ENCODE assay signal across 8 cellular contexts in the genomic region with DNA sequence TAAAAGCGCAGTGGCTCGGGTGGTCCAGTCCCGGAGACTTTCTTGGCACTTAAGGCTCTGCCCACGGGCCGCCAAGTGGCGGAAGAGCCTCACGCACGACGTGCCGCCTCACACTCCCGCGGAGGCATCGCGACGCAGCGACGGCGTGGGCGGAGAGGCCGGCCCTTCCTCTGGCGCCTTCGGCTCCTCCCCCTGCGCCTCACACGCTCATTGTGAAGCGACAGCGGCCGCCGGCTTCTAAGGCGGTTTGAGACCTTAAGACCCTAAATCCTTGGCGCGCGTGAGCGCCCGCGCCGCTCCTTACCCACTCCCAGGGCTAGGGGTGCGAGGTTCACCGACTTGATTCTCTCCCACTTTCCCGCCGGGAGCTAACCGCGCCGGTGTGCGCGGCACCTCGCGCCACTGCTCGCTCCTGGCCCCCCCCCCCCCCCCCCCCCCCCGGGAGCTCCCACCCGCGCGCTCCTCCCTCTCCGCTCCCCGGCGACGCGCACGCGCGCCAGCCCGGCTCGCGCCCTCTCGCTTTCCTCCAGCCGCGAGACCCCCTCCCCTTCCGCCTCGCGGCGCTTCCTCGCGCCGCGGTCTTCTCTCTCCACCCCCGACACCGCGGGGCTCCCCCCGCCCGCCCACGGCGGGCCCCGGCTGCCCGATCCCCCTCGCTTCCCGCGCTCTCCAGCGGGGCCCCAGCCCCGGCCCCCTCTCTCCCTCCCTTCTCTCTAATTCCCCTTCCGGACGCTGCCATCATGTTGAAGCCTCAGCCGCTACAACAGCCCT. TPM values are rescaled to one million over a fixed set of nuclear protein-coding genes. Genes with fewer than 3 reads are reported as not detected.
DNase-seq lines count a peak whose midpoint lies in the region; ATAC-seq and TF ChIP-seq lines count a peak whose summit lies in the region.

A gene with protein sequence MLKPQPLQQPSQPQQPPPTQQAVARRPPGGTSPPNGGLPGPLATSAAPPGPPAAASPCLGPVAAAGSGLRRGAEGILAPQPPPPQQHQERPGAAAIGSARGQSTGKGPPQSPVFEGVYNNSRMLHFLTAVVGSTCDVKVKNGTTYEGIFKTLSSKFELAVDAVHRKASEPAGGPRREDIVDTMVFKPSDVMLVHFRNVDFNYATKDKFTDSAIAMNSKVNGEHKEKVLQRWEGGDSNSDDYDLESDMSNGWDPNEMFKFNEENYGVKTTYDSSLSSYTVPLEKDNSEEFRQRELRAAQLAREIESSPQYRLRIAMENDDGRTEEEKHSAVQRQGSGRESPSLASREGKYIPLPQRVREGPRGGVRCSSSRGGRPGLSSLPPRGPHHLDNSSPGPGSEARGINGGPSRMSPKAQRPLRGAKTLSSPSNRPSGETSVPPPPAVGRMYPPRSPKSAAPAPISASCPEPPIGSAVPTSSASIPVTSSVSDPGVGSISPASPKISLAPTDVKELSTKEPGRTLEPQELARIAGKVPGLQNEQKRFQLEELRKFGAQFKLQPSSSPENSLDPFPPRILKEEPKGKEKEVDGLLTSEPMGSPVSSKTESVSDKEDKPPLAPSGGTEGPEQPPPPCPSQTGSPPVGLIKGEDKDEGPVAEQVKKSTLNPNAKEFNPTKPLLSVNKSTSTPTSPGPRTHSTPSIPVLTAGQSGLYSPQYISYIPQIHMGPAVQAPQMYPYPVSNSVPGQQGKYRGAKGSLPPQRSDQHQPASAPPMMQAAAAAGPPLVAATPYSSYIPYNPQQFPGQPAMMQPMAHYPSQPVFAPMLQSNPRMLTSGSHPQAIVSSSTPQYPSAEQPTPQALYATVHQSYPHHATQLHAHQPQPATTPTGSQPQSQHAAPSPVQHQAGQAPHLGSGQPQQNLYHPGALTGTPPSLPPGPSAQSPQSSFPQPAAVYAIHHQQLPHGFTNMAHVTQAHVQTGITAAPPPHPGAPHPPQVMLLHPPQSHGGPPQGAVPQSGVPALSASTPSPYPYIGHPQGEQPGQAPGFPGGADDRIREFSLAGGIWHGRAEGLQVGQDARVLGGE (plus strand): TSS at position 480 of the 771 bp plus-strand sequence. CDS start 261 bp downstream, at position 741.

- H3K4me3 ChIP-seq in iPS-18c (ENCODE audit: insufficient read depth, low read depth, low read length) = peak within 1 kb of the TSS; percentile 88
- peak within 1 kb of the TSS; percentile 95 to 97 (median 97) for H3K4me3 ChIP-seq in skeletal muscle tissue (ENCODE audit: low read length in 3 of 3)

- H3K4me1 ChIP-seq in skeletal muscle tissue (ENCODE audit: control insufficient read depth in 3 of 3, insufficient read depth in 3 of 3, low read length in 3 of 3) = peaks cover 23 to 36% (median 25%) of the 10 kb centered on the region in 3 donors

- DNase-seq in SIG-M5 treated with dmso at 0.1 percent for 504 hours (lab: John Stamatoyannopoulos, UW; ENCODE audit: unreplicated experiment) (peak; percentile 83), SIG-M5 (lab: John Stamatoyannopoulos, UW) (no peak), NCI-H2171 treated with DMSO at 0.1 percent for 48 hours (lab: John Stamatoyannopoulos, UW) (peak; percentile 86), T47D (ENCODE audit: low read depth in 1 of 2, low spot score in 1 of 2) (peak; percentile 80 to 98)

- no peaks in the 10 kb centered on the region for H3K27me3 ChIP-seq in skeletal muscle tissue (ENCODE audit: control insufficient read depth in 3 of 3, insufficient read depth in 3 of 3, low read length in 3 of 3)

- H3K9me3 ChIP-seq in iPS-18c (ENCODE audit: control insufficient read depth, insufficient read depth, low read length) (no peaks in the 10 kb centered on the region), skeletal muscle tissue (ENCODE audit: control insufficient read depth in 3 of 3, low read length in 3 of 3) (no peaks in the 10 kb centered on the region)

- ATAC-seq in HG03095 (IDR thresholded peaks at IDR 0.05; ENCODE audit: unreplicated experiment) = peak; percentile 50

- in situ Hi-C loops in T47D (cut with HindIII; ENCODE audit: low pct_unique_long_range_greater_than_20kb, low sequenced_read_pairs) = no loop called here

- H3K36me3 ChIP-seq in skeletal muscle tissue (ENCODE audit: control insufficient read depth in 3 of 3, insufficient read depth in 3 of 3, low read length in 3 of 3) = peaks cover 18 to 23% (median 19%) of the 10 kb centered on the region in 3 donors

- TF ChIP-seq CTCF in VCaP (conservative IDR thresholded peaks at IDR 0.05) = no peak

- H3K9ac ChIP-seq in skeletal muscle tissue (ENCODE audit: low read depth in 1 of 3, low read length in 3 of 3) = peak within 1 kb of the TSS; percentile 90 to 99 (median 97)

- H3K27ac ChIP-seq in VCaP (peak within 1 kb of the TSS; percentile 97), skeletal muscle tissue (ENCODE audit: low read depth, low read length) (peak within 1 kb of the TSS; percentile 99)

RNA-seq across cellular contexts. Expression of the gene that starts here (rescaled TPM):
- total RNA-seq in skeletal muscle tissue = 9.9 TPM
